30 cellular contexts compared by ENCODE assay signal in genomic region chr11:73650400-73650799, GRCh38. TPM values are rescaled to one million over a fixed set of nuclear protein-coding genes. Genes with fewer than 3 reads are reported as not detected.
A peak's percentile ranks its signal among the peaks of the same experiment; 100 is the strongest.
DNase-seq lines count a peak whose midpoint lies in the region; ATAC-seq, FAIRE-seq and TF ChIP-seq lines count a peak whose summit lies in the region.
"Had no signal": no experiment of that assay in that cellular context is flagged by ENCODE, and none has a peak within 500 bp of the region (broad histone marks: within the 10 kb centered on the region; RNA-seq: fewer than 3 reads in every experiment).

No MANE protein-coding gene starts in this region.

- CTCF ChIA-PET in activated naive CD4-positive, alpha-beta T cell treated with anti-CD3 and anti-CD28 coated beads, Interleukin-2, amount 10 ng/mL, durations not matched to agents 7 days and 5 days (lab: Charles Lee), result interaction anchor here (0.6 to 2.9 kb wide), 2 partner anchors 11 to 24 kb away, joined by 3 to 8 read pairs; no protein-coding TSS in a partner anchor

- no peak for FAIRE-seq in GM12892 (lab: Jason Lieb, UNC)
- FAIRE-seq: GM12878, GM19239 had no signal

- H3K4me3 Mint-ChIP-seq in activated naive CD4-positive, alpha-beta T cell treated with anti-CD3 and anti-CD28 coated beads, Interleukin-2, amount 10 ng/mL, durations not matched to agents 7 days and 5 days, result no peak overlapping the region
- H3K4me3 Mint-ChIP-seq in neural crest cell, result peak overlapping the region; percentile 69
- H3K4me3 Mint-ChIP-seq: B cell; CD8-positive, alpha-beta T cell had no signal

- TF ChIP-seq POLR2A in GM12892 (IDR thresholded peaks at IDR 0.05; ENCODE audit: low read depth, low read length), result no peak

- no peaks in the 10 kb centered on the region for H3K36me3 Mint-ChIP-seq in activated naive CD4-positive, alpha-beta T cell treated with anti-CD3 and anti-CD28 coated beads, Interleukin-2, amount 10 ng/mL, durations not matched to agents 7 days and 5 days
- H3K36me3 Mint-ChIP-seq in neural crest cell (ENCODE audit: low read depth), result no peaks in the 10 kb centered on the region

- DNase-seq in activated naive CD4-positive, alpha-beta T cell treated with anti-CD3 and anti-CD28 coated beads, Interleukin-2, amount 10 ng/mL, durations not matched to agents 7 days and 5 days, result peak; percentile 14
- DNase-seq in activated naive CD4-positive, alpha-beta T cell (lab: John Stamatoyannopoulos, UW), result no peak
- DNase-seq in caudate nucleus (lab: John Stamatoyannopoulos, UW), result no peak
- no peak for DNase-seq in neural crest cell (ENCODE audit: low read depth, low spot score)
- no peak for DNase-seq in NCI-H82 (lab: John Stamatoyannopoulos, UW)
- no peak for DNase-seq in GM12892 (ENCODE audit: insufficient read length)
- DNase-seq: Caco-2; CD8-positive, alpha-beta T cell; DMS 273 treated with DMSO at 0.1 percent for 48 hours; DMS79; EL; GDM1; Kasumi-1; NCI-H1092 treated with DMSO at 0.1 percent for 48 hours; NCI-H1436; NCI-H187; NCI-H2081 treated with DMSO at 0.1 percent for 48 hours; NCI-H2171; NCI-H226; NCI-H510A treated with DMSO at 0.1 percent for 48 hours; PC-3 had no signal

- no peak for ATAC-seq in HG03571 (IDR thresholded peaks at IDR 0.05; ENCODE audit: unreplicated experiment)
- ATAC-seq: CD8-positive, alpha-beta T cell; GM12878; HCT116; PC-3 had no signal

- H3K4me1 Mint-ChIP-seq in activated naive CD4-positive, alpha-beta T cell treated with anti-CD3 and anti-CD28 coated beads, Interleukin-2, amount 10 ng/mL, durations not matched to agents 7 days and 5 days, result peaks cover 18% of the 10 kb centered on the region
- H3K4me1 Mint-ChIP-seq in neural crest cell, result peaks cover 100% of the 10 kb centered on the region

- H3K9me3 Mint-ChIP-seq in activated naive CD4-positive, alpha-beta T cell treated with anti-CD3 and anti-CD28 coated beads, Interleukin-2, amount 10 ng/mL, durations not matched to agents 7 days and 5 days, result no peaks in the 10 kb centered on the region
- H3K9me3 Mint-ChIP-seq in neural crest cell, result no peaks in the 10 kb centered on the region
- H3K9me3 Mint-ChIP-seq: CD8-positive, alpha-beta T cell had no signal

- H3K27ac ChIP-seq in caudate nucleus (ENCODE audit: low read depth, low read length), result peak overlapping the region; percentile 99
- H3K27ac ChIP-seq in temporal lobe (ENCODE audit: low read depth, low read length), result peak overlapping the region; percentile 99
- H3K27ac ChIP-seq: 22Rv1, C4-2B, HL-60 had no signal

- TF ChIP-seq CTCF in neural crest cell (conservative IDR thresholded peaks at IDR 0.05), result no peak

- H3K27me3 Mint-ChIP-seq in activated naive CD4-positive, alpha-beta T cell treated with anti-CD3 and anti-CD28 coated beads, Interleukin-2, amount 10 ng/mL, durations not matched to agents 7 days and 5 days, result peaks cover 25% of the 10 kb centered on the region
- peaks cover 12% of the 10 kb centered on the region for H3K27me3 Mint-ChIP-seq in neural crest cell (ENCODE audit: low read depth)
- H3K27me3 Mint-ChIP-seq: B cell had no signal

- no peak overlapping the region for H3K27ac Mint-ChIP-seq in activated naive CD4-positive, alpha-beta T cell treated with anti-CD3 and anti-CD28 coated beads, Interleukin-2, amount 10 ng/mL, durations not matched to agents 7 days and 5 days
- H3K27ac Mint-ChIP-seq in neural crest cell (ENCODE audit: unreplicated experiment), result peak overlapping the region; percentile 82
- H3K27ac Mint-ChIP-seq: B cell; CD8-positive, alpha-beta T cell had no signal

RNA-seq across cellular contexts. Expression of gene PLEKHB1, which starts 4.0 kb away (rescaled TPM):
- total RNA-seq in neural crest cell (42.6 and 42.7 TPM in 2 replicates), temporal lobe (14.3 TPM)
- polyA plus RNA-seq in GM12892 (2012; ENCODE audit: missing spikeins), result 0.36 TPM

RNA-seq across cellular contexts. Expression of gene FAM168A, which starts 52.5 kb away (rescaled TPM):
- total RNA-seq in neural crest cell, result 46.6 and 47.3 TPM in 2 replicates
- 70.1 TPM for total RNA-seq in temporal lobe
- polyA plus RNA-seq in GM12892 (2012; ENCODE audit: missing spikeins), result 13.5 TPM
